ENCODE assay signal across 8 cellular contexts in the genomic region with DNA sequence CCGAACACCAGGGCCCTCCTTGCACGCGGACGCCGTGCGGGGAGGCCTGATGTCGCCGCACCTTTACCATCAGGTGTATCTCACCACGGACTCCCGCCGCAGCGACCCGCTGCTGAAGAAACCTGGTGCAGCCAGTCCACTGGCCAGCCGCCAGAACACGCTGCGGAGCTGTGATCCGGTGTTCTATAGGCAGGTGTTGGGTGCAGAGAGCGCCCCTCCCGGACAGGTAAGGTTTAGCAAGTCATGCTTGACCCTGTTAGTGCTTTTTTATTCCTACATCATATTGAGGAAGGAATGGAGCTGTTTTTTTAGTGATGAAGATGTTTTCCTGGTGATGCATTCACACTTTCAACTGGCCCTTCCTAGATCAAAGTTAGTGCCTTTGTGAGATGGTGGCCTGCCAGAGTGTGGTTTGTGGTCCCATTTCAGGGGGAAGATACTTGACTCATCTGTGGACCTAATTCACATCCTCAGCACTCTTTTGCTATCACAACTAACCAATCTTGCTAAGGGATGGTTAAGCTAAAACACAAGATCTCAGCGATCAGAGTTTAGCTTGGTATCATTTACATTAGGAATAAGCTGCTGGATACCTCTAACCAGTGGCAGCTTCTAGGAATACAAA. TPM values are rescaled to one million over a fixed set of nuclear protein-coding genes. Genes with fewer than 3 reads are reported as not detected.
DNase-seq lines count a peak whose midpoint lies in the region; ATAC-seq and TF ChIP-seq lines count a peak whose summit lies in the region.

No MANE protein-coding gene starts in this region.

- H3K4me3 Mint-ChIP-seq in H9 = peak overlapping the region in 1 of 2 experiments; percentile 19; a peak in 2 of 5 replicates
- H3K4me3 Mint-ChIP-seq in WTC11 = peak overlapping the region; percentile 50

- no peaks in the 10 kb centered on the region for H3K79me1 ChIP-seq in H9 (ENCODE audit: insufficient read depth, low read depth, low read length, poor library complexity, severe bottlenecking)

- no peak overlapping the region for H4K5ac ChIP-seq in H9 (ENCODE audit: insufficient read length, low read depth, low read length)

- H3K23me2 ChIP-seq in H9 (ENCODE audit: insufficient read length, low read depth, low read length, poor library complexity, severe bottlenecking) = peaks cover 17% of the 10 kb centered on the region

- peak; percentile 65 for ATAC-seq in WTC11

- H3K27me3 Mint-ChIP-seq in H9 (ENCODE audit: low read depth) (peaks cover 33% of the 10 kb centered on the region), WTC11 (ENCODE audit: low read depth) (peaks cover 28% of the 10 kb centered on the region)

- no peak overlapping the region for H3K18ac ChIP-seq in H9 (ENCODE audit: insufficient read length, low read depth, low read length)

- no peak overlapping the region for H3K23ac ChIP-seq in H9 (ENCODE audit: insufficient read length, low read depth, low read length)

- no peak overlapping the region for H2AK5ac ChIP-seq in H9 (ENCODE audit: insufficient read length, low read length)

- no peak overlapping the region for H3K27ac Mint-ChIP-seq in H9
- no peak overlapping the region for H3K27ac Mint-ChIP-seq in WTC11

- no peak overlapping the region for H3T11ph ChIP-seq in H9 (ENCODE audit: low read length)

- H3K27ac ChIP-seq in H9 (ENCODE audit: insufficient read length, low read depth, low read length) (no peak overlapping the region), stomach smooth muscle (ENCODE audit: low read length) (no peak overlapping the region)

- TF ChIP-seq CTCF in H9 (conservative IDR thresholded peaks at IDR 0.05) = peak; percentile 84
- TF ChIP-seq CTCF in WTC11 (IDR thresholded peaks at IDR 0.05) = peak; percentile 65

- H3K79me2 ChIP-seq in H9 (ENCODE audit: insufficient read depth, low read length) = no peaks in the 10 kb centered on the region

- no peak overlapping the region for H2BK5ac ChIP-seq in H9 (ENCODE audit: insufficient read length, low read length)

- H3K4me3 ChIP-seq in stomach smooth muscle (ENCODE audit: low read length in 2 of 2) = peak overlapping the region; percentile 84 to 99

- H3K4me1 Mint-ChIP-seq in H9 (peaks cover 32 to 39% of the 10 kb centered on the region in 2 experiments), WTC11 (peaks cover 48% of the 10 kb centered on the region)

- H2BK120ac ChIP-seq in H9 (ENCODE audit: low read depth, low read length, poor library complexity, severe bottlenecking) = no peak overlapping the region

- 0 out of 2 replicates have a peak, but pooled peaks cover 2% of the 10 kb centered on the region for H3K4me1 ChIP-seq in H9 (ENCODE audit: insufficient read depth, low read length)
- H3K4me1 ChIP-seq in stomach smooth muscle (ENCODE audit: control insufficient read depth, insufficient read depth, low read length) = peaks cover 41% of the 10 kb centered on the region

- POLR2A ChIA-PET in WTC11 (lab: Charles Lee) = interaction anchor here (1.3 to 1.4 kb wide), 2 partner anchors 10 to 35 kb away, joined by 6 to 7 read pairs; a partner anchor contains a TSS

- no peak overlapping the region for H4K91ac ChIP-seq in H9 (ENCODE audit: insufficient read length, low read depth, low read length)

- no peak overlapping the region for H2BK12ac ChIP-seq in H9 (ENCODE audit: insufficient read length, low read depth, low read length)

- H3K36me3 Mint-ChIP-seq in H9 (ENCODE audit: insufficient read depth in 1 of 3, low read depth in 3 of 3) (peaks cover 0 to 21% (median 8%) of the 10 kb centered on the region in 3 experiments; a peak in 4 of 7 replicates), WTC11 (peaks cover 7% of the 10 kb centered on the region)

- DNase-seq in H9 (peak; percentile 89), WTC11 (ENCODE audit: low spot score) (peak; percentile 90), iPS-NIHi7 (ENCODE audit: extremely low spot score) (peak; percentile 74), dermis blood vessel endothelial cell (no peak), SKM-1 treated with dmso at 0.1 percent for 144 hours (lab: John Stamatoyannopoulos, UW; ENCODE audit: unreplicated experiment) (no peak), DMS79 (lab: John Stamatoyannopoulos, UW) (no peak), NCI-H446 treated with DMSO at 0.1 percent for 48 hours (lab: John Stamatoyannopoulos, UW) (no peak)

- WGBS in H9 (ENCODE audit: extremely low coverage, insufficient read length, low lambda C conversion rate) = no CpG with 5 or more reads among the region's 20 CpGs

- H2BK15ac ChIP-seq in H9 (ENCODE audit: low read depth, low read length) = no peak overlapping the region

- peaks cover 15% of the 10 kb centered on the region for H3K27me3 ChIP-seq in H9 (ENCODE audit: insufficient read depth, low read length)
- no peaks in the 10 kb centered on the region for H3K27me3 ChIP-seq in stomach smooth muscle (ENCODE audit: control insufficient read depth in 1 of 2, insufficient read depth in 2 of 2, low read length in 2 of 2)

- no peaks in the 10 kb centered on the region for H4K20me1 ChIP-seq in H9 (ENCODE audit: control insufficient read depth, insufficient read depth, insufficient read length)

- H2BK20ac ChIP-seq in H9 (ENCODE audit: low read depth, low read length, poor library complexity, severe bottlenecking) = no peak overlapping the region

- no peak overlapping the region for H4K8ac ChIP-seq in H9 (replicated peaks; ENCODE audit: insufficient read length, low read depth, low read length)

- H3K9ac ChIP-seq in H9 (ENCODE audit: extremely low read depth, insufficient read length, low read length) = no peak overlapping the region
- H3K9ac ChIP-seq in stomach smooth muscle (ENCODE audit: low read length in 2 of 2) = no peak overlapping the region

- H2AFZ ChIP-seq in H9 (ENCODE audit: low read length) = no peak overlapping the region

- H3K9me3 ChIP-seq in H9 (ENCODE audit: control insufficient read depth, low read depth, low read length) (peaks cover 5% of the 10 kb centered on the region), stomach smooth muscle (ENCODE audit: control insufficient read depth in 2 of 2, low read length in 2 of 2) (no peaks in the 10 kb centered on the region)

- H3K4me2 ChIP-seq in H9 (ENCODE audit: insufficient read depth, insufficient read length, low read length) = peak overlapping the region; percentile 31

- peaks cover 0 to 23% of the 10 kb centered on the region in 2 experiments; a peak in 4 of 5 replicates for H3K9me3 Mint-ChIP-seq in H9
- peaks cover 2% of the 10 kb centered on the region; the same call in 1 of the 2 replicates for H3K9me3 Mint-ChIP-seq in WTC11

- no peak overlapping the region for H3K56ac ChIP-seq in H9 (ENCODE audit: insufficient read length, low read depth, low read length)

- CTCF ChIA-PET in WTC11 (lab: Charles Lee) = interaction anchor here (0.5 to 5.2 kb wide), 51 partner anchors 9 to 462 kb away, joined by 3 to 113 read pairs (median 6); a partner anchor contains a TSS

- H3K14ac ChIP-seq in H9 (ENCODE audit: insufficient read depth, low read length) = no peak overlapping the region

- no peak overlapping the region for H3K4ac ChIP-seq in H9 (ENCODE audit: low read depth, low read length)

- peaks cover 0 to 2% of the 10 kb centered on the region in 2 donors for H3K36me3 ChIP-seq in stomach smooth muscle (ENCODE audit: control insufficient read depth in 2 of 2, insufficient read depth in 2 of 2, low read length in 2 of 2)

TF ChIP-seq in WTC11, 78 proteins besides CTCF, POLR2A, EP300 and RAD21 (continues in another document):
- TF ChIP-seq, protein P1, sequence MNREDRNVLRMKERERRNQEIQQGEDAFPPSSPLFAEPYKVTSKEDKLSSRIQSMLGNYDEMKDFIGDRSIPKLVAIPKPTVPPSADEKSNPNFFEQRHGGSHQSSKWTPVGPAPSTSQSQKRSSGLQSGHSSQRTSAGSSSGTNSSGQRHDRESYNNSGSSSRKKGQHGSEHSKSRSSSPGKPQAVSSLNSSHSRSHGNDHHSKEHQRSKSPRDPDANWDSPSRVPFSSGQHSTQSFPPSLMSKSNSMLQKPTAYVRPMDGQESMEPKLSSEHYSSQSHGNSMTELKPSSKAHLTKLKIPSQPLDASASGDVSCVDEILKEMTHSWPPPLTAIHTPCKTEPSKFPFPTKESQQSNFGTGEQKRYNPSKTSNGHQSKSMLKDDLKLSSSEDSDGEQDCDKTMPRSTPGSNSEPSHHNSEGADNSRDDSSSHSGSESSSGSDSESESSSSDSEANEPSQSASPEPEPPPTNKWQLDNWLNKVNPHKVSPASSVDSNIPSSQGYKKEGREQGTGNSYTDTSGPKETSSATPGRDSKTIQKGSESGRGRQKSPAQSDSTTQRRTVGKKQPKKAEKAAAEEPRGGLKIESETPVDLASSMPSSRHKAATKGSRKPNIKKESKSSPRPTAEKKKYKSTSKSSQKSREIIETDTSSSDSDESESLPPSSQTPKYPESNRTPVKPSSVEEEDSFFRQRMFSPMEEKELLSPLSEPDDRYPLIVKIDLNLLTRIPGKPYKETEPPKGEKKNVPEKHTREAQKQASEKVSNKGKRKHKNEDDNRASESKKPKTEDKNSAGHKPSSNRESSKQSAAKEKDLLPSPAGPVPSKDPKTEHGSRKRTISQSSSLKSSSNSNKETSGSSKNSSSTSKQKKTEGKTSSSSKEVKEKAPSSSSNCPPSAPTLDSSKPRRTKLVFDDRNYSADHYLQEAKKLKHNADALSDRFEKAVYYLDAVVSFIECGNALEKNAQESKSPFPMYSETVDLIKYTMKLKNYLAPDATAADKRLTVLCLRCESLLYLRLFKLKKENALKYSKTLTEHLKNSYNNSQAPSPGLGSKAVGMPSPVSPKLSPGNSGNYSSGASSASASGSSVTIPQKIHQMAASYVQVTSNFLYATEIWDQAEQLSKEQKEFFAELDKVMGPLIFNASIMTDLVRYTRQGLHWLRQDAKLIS (CRISPR knock-in tag; IDR thresholded peaks at IDR 0.05; ENCODE audit: borderline replicate concordance) = no peak
- TF ChIP-seq, protein P2, sequence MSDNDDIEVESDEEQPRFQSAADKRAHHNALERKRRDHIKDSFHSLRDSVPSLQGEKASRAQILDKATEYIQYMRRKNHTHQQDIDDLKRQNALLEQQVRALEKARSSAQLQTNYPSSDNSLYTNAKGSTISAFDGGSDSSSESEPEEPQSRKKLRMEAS (CRISPR knock-in tag; IDR thresholded peaks at IDR 0.05) = peak; percentile 66; the same call in 1 of the 2 replicates
- TF ChIP-seq ATF1 (CRISPR knock-in tag; IDR thresholded peaks at IDR 0.05) (no peak), GTF2I (CRISPR knock-in tag; conservative IDR thresholded peaks at IDR 0.05) (no peak)

RNA-seq across cellular contexts. Expression of a gene that starts 2.7 kb away (rescaled TPM):
- total RNA-seq in H9 (2021) (19.8 and 22.6 TPM in 2 replicates), WTC11 (2021) (28.1 to 29.4 TPM (median 29.1 TPM) in 3 replicates), dermis blood vessel endothelial cell (19.4 and 25.1 TPM in 2 replicates)

RNA-seq across cellular contexts. Expression of a gene that starts 6.4 kb away (rescaled TPM):
- total RNA-seq in H9 (2021) (4.0 and 4.3 TPM in 2 replicates), WTC11 (2021) (4.5 to 6.1 TPM (median 5.1 TPM) in 3 replicates), dermis blood vessel endothelial cell (1.2 and 1.5 TPM in 2 replicates)

RNA-seq across cellular contexts. Expression of a gene that starts 10.4 kb away (rescaled TPM):
- 0.57 and 0.66 TPM in 2 replicates for total RNA-seq in H9 (2021)
- total RNA-seq in WTC11 (2021) = 1.1 to 1.5 TPM (median 1.1 TPM) in 3 replicates
- total RNA-seq in dermis blood vessel endothelial cell = 0.56 and 1.5 TPM in 2 replicates

RNA-seq across cellular contexts. Expression of a gene that starts 48.1 kb away (rescaled TPM):
- 1.3 and 1.4 TPM in 2 replicates for total RNA-seq in H9 (2021)
- 1.6 to 2.1 TPM (median 1.9 TPM) in 3 replicates for total RNA-seq in WTC11 (2021)
- total RNA-seq in dermis blood vessel endothelial cell = 4.1 and 4.6 TPM in 2 replicates

RNA-seq across cellular contexts. Expression of a gene that starts 57.6 kb away (rescaled TPM):
- total RNA-seq in H9 (2021) (2.6 and 2.7 TPM in 2 replicates), WTC11 (2021) (7.0 to 8.4 TPM (median 7.1 TPM) in 3 replicates), dermis blood vessel endothelial cell (6.8 and 10.6 TPM in 2 replicates)

Comparison
In these comparisons a context has a peak if more than half of its experiments do, and no peak if none do; other contexts are left out.
1. DNase-seq: peak in H9 (single experiment), WTC11 (single experiment) and iPS-NIHi7 (single experiment); none in dermis blood vessel endothelial cell (single experiment), SKM-1 treated with dmso at 0.1 percent for 144 hours (single experiment), DMS79 (single experiment) and NCI-H446 treated with DMSO at 0.1 percent for 48 hours (single experiment).